ENCODE assay signal across 12 cellular contexts in genomic region chr11:6992457-6993431, GRCh38. TPM values are rescaled to one million over a fixed set of nuclear protein-coding genes. Genes with fewer than 3 reads are reported as not detected.
A peak's percentile ranks its signal among the peaks of the same experiment; 100 is the strongest.
DNase-seq lines count a peak whose midpoint lies in the region; ATAC-seq and TF ChIP-seq lines count a peak whose summit lies in the region.
"Had no signal": no experiment of that assay in that cellular context is flagged by ENCODE, and none has a peak within 500 bp of the region (broad histone marks: within the 10 kb centered on the region; RNA-seq: fewer than 3 reads in every experiment).

No MANE protein-coding gene starts in this region.

- H3K79me2 ChIP-seq in HCT116 (ENCODE audit: insufficient read depth, low read length) = no peaks in the 10 kb centered on the region

- TF ChIP-seq CTCF in HCT116 (IDR thresholded peaks at IDR 0.05 in 2 of 3, conservative IDR thresholded peaks at IDR 0.05 in 1 of 3; ENCODE audit: borderline replicate concordance in 1 of 3, insufficient read depth in 1 of 3, low read depth in 2 of 3, low read length in 2 of 3) = no peak
- TF ChIP-seq CTCF in brain microvascular endothelial cell (IDR thresholded peaks at IDR 0.05; ENCODE audit: low read depth, low read length, missing control alignments) = no peak
- TF ChIP-seq CTCF in tibial artery (IDR thresholded peaks at IDR 0.05) = no peak

- no peak for TF ChIP-seq POLR2A in HCT116 (IDR thresholded peaks at IDR 0.05; ENCODE audit: borderline replicate concordance, extremely low read depth, insufficient read depth, insufficient read length)

- no peaks in the 10 kb centered on the region for H3K36me3 ChIP-seq in HCT116 (ENCODE audit: control insufficient read depth in 1 of 2, insufficient read depth in 2 of 2, low read length in 2 of 2)
- no peaks in the 10 kb centered on the region for H3K36me3 ChIP-seq in brain microvascular endothelial cell (replicated peaks)
- no peaks in the 10 kb centered on the region for H3K36me3 ChIP-seq in tibial artery
- H3K36me3 ChIP-seq: stomach had no signal

- H3K4me3 ChIP-seq in HCT116 (replicated peaks in 1 of 2; ENCODE audit: low read depth in 1 of 2, low read length in 2 of 2) = no peak overlapping the region
- peak overlapping the region; percentile 3 for H3K4me3 ChIP-seq in brain microvascular endothelial cell (ENCODE audit: low read depth, low read length)
- no peak overlapping the region for H3K4me3 ChIP-seq in tibial artery
- H3K4me3 ChIP-seq: stomach had no signal

- in situ Hi-C loops in brain microvascular endothelial cell (cut with HindIII; ENCODE audit: low pct_ligation_motif_present, low sequenced_read_pairs) = no loop called here

- H3K9me3 ChIP-seq in HCT116 (ENCODE audit: control insufficient read depth in 1 of 2, insufficient read depth in 1 of 2, low read depth in 1 of 2, low read length in 2 of 2) = no peaks in the 10 kb centered on the region
- H3K9me3 ChIP-seq in tibial artery = no peaks in the 10 kb centered on the region
- H3K9me3 ChIP-seq: stomach had no signal

- no peak overlapping the region for H3K27ac ChIP-seq in HCT116 (ENCODE audit: low read depth, low read length)
- peak overlapping the region; percentile 47 for H3K27ac ChIP-seq in brain microvascular endothelial cell
- peak overlapping the region; percentile 19 to 23 for H3K27ac ChIP-seq in tibial artery

- RAD21 ChIA-PET in HCT116 (lab: Charles Lee; ENCODE audit: low non-redundant PET in 1 of 2, low total read pairs in 2 of 2, uncharacterized antibody in 2 of 2, unreplicated experiment in 2 of 2) = no interaction called here

- ATAC-seq in HCT116 = peak; percentile 40; the same call in 1 of the 2 replicates
- no peak for ATAC-seq in GM21619 (IDR thresholded peaks at IDR 0.05; ENCODE audit: unreplicated experiment)
- ATAC-seq in HG03280 (IDR thresholded peaks at IDR 0.05; ENCODE audit: unreplicated experiment) = no peak
- ATAC-seq: WTC11 had no signal

- H4K20me1 ChIP-seq in HCT116 (ENCODE audit: insufficient read depth) = no peaks in the 10 kb centered on the region

- POLR2A ChIA-PET in HCT116 (lab: Charles Lee) = no interaction called here

- DNase-seq in HCT116 (ENCODE audit: low read depth, low spot score) (no peak), brain microvascular endothelial cell (peak; percentile 91), kidney tubule cell (ENCODE audit: low spot score) (peak; percentile 58), tibial artery (no peak), head of caudate nucleus (no peak), cerebellum (ENCODE audit: low spot score) (no peak)
- DNase-seq: cortex of kidney, DMS153, stomach had no signal

- H3K4me1 ChIP-seq in HCT116 (ENCODE audit: control insufficient read depth in 1 of 2, insufficient read depth in 2 of 2, low read length in 2 of 2) (peaks cover 0 to 5% of the 10 kb centered on the region in 2 experiments; a peak in 1 of 4 replicates), tibial artery (peaks cover 0 to 21% (median 7%) of the 10 kb centered on the region in 4 donors)

- CTCF ChIA-PET in HCT116 (lab: Charles Lee) = no interaction called here

- no peaks in the 10 kb centered on the region for H3K9me2 ChIP-seq in HCT116 (ENCODE audit: insufficient read depth)

- no peak overlapping the region for H3K9ac ChIP-seq in HCT116 (ENCODE audit: low read length)

- no peak for TF ChIP-seq RAD21 in HCT116 (IDR thresholded peaks at IDR 0.05; ENCODE audit: low read depth)

- 0 out of 2 replicates have a peak overlapping the region, but pooled peaks have one; percentile 8 for H3K4me2 ChIP-seq in HCT116 (ENCODE audit: low read length)

- intact Hi-C loops in HCT116 (cut with micrococcal nuclease) (no loop called here), tibial artery (cut with DNase I; ENCODE audit: low total_unique reads) (no loop called here), head of caudate nucleus (cut with DNase I) (no loop called here)

- H3K27me3 ChIP-seq in HCT116 (ENCODE audit: insufficient read depth, low read length) (no peaks in the 10 kb centered on the region), brain microvascular endothelial cell (replicated peaks) (no peaks in the 10 kb centered on the region), tibial artery (no peaks in the 10 kb centered on the region)
- H3K27me3 ChIP-seq: stomach had no signal

- no TSS peak for BruUV-seq in HCT116 (replicated peaks; lab: Mats Ljungman, UMichigan)

- no peak overlapping the region for H2AFZ ChIP-seq in HCT116 (ENCODE audit: low read depth, low read length, poor library complexity, severe bottlenecking)

TF ChIP-seq in HCT116, 20 proteins besides CTCF, POLR2A, EP300 and RAD21:
- no peak for TF ChIP-seq ATF3 (IDR thresholded peaks at IDR 0.05)
- TF ChIP-seq REST (IDR thresholded peaks at IDR 0.05; ENCODE audit: low read depth) = no peak
- no peak for TF ChIP-seq MAX (IDR thresholded peaks at IDR 0.05)
- no peak for TF ChIP-seq SP1 (IDR thresholded peaks at IDR 0.05; ENCODE audit: low read depth)
- no peak for TF ChIP-seq ZNF274 (IDR thresholded peaks at IDR 0.05; ENCODE audit: low read depth, low read length)
- TF ChIP-seq SIN3A (IDR thresholded peaks at IDR 0.05; ENCODE audit: low read depth) = no peak
- no peak for TF ChIP-seq SRF (IDR thresholded peaks at IDR 0.05; ENCODE audit: low read depth)
- no peak for TF ChIP-seq EZH2phosphoT487 (IDR thresholded peaks at IDR 0.05; ENCODE audit: borderline replicate concordance)
- TF ChIP-seq POLR2AphosphoS5 (IDR thresholded peaks at IDR 0.05; ENCODE audit: low read depth, low read length) = no peak
- TF ChIP-seq TCF7L2 (IDR thresholded peaks at IDR 0.05; ENCODE audit: borderline replicate concordance, extremely low read depth, insufficient read depth, insufficient read length) = no peak
- TF ChIP-seq ZFX (IDR thresholded peaks at IDR 0.05) = no peak
- no peak for TF ChIP-seq CEBPB (IDR thresholded peaks at IDR 0.05; ENCODE audit: low read depth)
- TF ChIP-seq YY1 (IDR thresholded peaks at IDR 0.05; ENCODE audit: extremely low read depth, insufficient replicate concordance, low read depth, low read length) = no peak
- TF ChIP-seq JUND (IDR thresholded peaks at IDR 0.05) = no peak
- no peak for TF ChIP-seq CBX3 (IDR thresholded peaks at IDR 0.05; ENCODE audit: low read depth)
- TF ChIP-seq ZBTB33 (IDR thresholded peaks at IDR 0.05; ENCODE audit: extremely low read depth, insufficient replicate concordance, low read length) = no peak
- TF ChIP-seq ELF1 (IDR thresholded peaks at IDR 0.05; ENCODE audit: borderline replicate concordance, low read depth) = no peak
- no peak for TF ChIP-seq EZH2 (IDR thresholded peaks at IDR 0.05)
- no peak for TF ChIP-seq EGR1 (IDR thresholded peaks at IDR 0.05; ENCODE audit: low read depth)
- no peak for TF ChIP-seq FOSL1 (IDR thresholded peaks at IDR 0.05; ENCODE audit: low read depth)

RNA-seq across cellular contexts. Expression of gene ZNF214, which starts 27.4 kb away (rescaled TPM):
- total RNA-seq in HCT116 (2021; ENCODE audit: unreplicated experiment) (2.1 TPM), cerebellum (13.1 TPM)
- polyA plus RNA-seq in HCT116 (2012) = 0.22 and 0.53 TPM in 2 replicates

RNA-seq across cellular contexts. Expression of gene NLRP14, which starts 27.5 kb away (rescaled TPM):
- total RNA-seq in HCT116 (2021; ENCODE audit: unreplicated experiment) (0.49 TPM), cerebellum (1.6 TPM)
- 0.05 and 0.10 TPM in 2 replicates for polyA plus RNA-seq in HCT116 (2012)
- polyA plus RNA-seq: stomach had no signal

Comparison
In these comparisons a context has a peak if more than half of its experiments do, and no peak if none do; other contexts are left out.
1. DNase-seq: peak in brain microvascular endothelial cell (single experiment) and kidney tubule cell (single experiment); none in HCT116 (single experiment), tibial artery (0 of 2), head of caudate nucleus (0 of 42) and cerebellum (single experiment).